In the genomic region with DNA sequence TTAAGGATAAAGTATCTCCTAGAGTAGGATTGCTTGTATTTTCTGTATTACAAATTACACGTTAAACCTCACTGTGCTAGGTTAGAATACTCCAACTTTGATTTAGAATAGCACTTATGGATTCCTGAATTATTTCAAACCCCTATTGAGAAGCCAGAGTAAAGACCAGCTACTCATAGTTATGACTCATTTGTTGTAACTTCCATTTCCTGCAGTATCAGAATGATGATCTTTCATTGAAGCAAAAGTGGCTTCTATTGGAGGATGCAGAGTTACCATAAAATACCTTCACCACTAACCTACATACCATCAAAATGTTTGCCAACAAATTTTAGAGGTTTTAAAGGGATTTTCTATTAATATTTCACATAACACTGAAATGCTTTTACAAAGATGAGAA, we compare ENCODE assay signal across 22 cellular contexts.
"Had no signal": no experiment of that assay in that cellular context is flagged by ENCODE, and none has a peak within 500 bp of the region (broad histone marks: within the 10 kb centered on the region; RNA-seq: fewer than 3 reads in every experiment).

No MANE protein-coding gene starts in this region.

- DNase-seq: activated CD4-positive, alpha-beta memory T cell treated with anti-CD3 and anti-CD28 coated beads, Interleukin-2, amount 10 ng/mL, durations not matched to agents 7 days and 5 days; activated CD4-positive, alpha-beta T cell treated with anti-CD3 and anti-CD28 coated beads for 48 hours; activated CD4-positive, CD25-positive, alpha-beta regulatory T cell; activated CD8-positive, alpha-beta memory T cell treated with anti-CD3 and anti-CD28 coated beads, Interleukin-2, amount 10 ng/mL, durations not matched to agents 7 days and 5 days; activated naive CD4-positive, alpha-beta T cell treated with Interleukin-2 at 50 U/mL for 16 hours; anterior cingulate cortex; cortex of kidney; gastrocnemius medialis; immature natural killer cell; left cardiac atrium; mesendoderm; naive thymus-derived CD4-positive, alpha-beta T cell; right cardiac atrium; stimulated activated naive CD8-positive, alpha-beta T cell treated with anti-CD3 and anti-CD28 coated beads, Interleukin-15, amount 100 ng/mL, for 72 hours; T-helper 9 cell; transverse colon had no signal

- ATAC-seq: activated CD8-positive, alpha-beta memory T cell treated with anti-CD3 and anti-CD28 coated beads, Interleukin-2, amount 10 ng/mL, durations not matched to agents 7 days and 5 days; activated T-helper 17 cell treated with anti-CD3 and anti-CD28 coated beads, Interleukin-2, amount 50 U/mL, for 72 hours; esophagus mucosa; gastrocnemius medialis; left cardiac atrium; naive thymus-derived CD4-positive, alpha-beta T cell; right cardiac atrium; stimulated activated naive CD8-positive, alpha-beta T cell treated with anti-CD3 and anti-CD28 coated beads, Interleukin-15, amount 100 ng/mL, for 72 hours had no signal

- H3K36me3 ChIP-seq: gastrocnemius medialis, neural progenitor cell, prostate gland, suprapubic skin, transverse colon, vagina had no signal

- H3K4me3 ChIP-seq: gastrocnemius medialis, neural progenitor cell, prostate gland, suprapubic skin, transverse colon, vagina had no signal

- H3K4me2 ChIP-seq: neural progenitor cell had no signal

- H3K4me1 ChIP-seq: gastrocnemius medialis, neural progenitor cell, prostate gland, suprapubic skin, transverse colon, vagina had no signal

- H2AFZ ChIP-seq: neural progenitor cell had no signal

- H3K9ac ChIP-seq: neural progenitor cell had no signal

- H3K27ac ChIP-seq: gastrocnemius medialis, neural progenitor cell, prostate gland, suprapubic skin, transverse colon, vagina had no signal

- H3K27me3 ChIP-seq: gastrocnemius medialis, neural progenitor cell, suprapubic skin, transverse colon, vagina had no signal

- H3K9me3 ChIP-seq: gastrocnemius medialis, prostate gland, suprapubic skin, vagina had no signal
